Comparison of ENCODE assay signal across 8 cellular contexts in the genomic region with DNA sequence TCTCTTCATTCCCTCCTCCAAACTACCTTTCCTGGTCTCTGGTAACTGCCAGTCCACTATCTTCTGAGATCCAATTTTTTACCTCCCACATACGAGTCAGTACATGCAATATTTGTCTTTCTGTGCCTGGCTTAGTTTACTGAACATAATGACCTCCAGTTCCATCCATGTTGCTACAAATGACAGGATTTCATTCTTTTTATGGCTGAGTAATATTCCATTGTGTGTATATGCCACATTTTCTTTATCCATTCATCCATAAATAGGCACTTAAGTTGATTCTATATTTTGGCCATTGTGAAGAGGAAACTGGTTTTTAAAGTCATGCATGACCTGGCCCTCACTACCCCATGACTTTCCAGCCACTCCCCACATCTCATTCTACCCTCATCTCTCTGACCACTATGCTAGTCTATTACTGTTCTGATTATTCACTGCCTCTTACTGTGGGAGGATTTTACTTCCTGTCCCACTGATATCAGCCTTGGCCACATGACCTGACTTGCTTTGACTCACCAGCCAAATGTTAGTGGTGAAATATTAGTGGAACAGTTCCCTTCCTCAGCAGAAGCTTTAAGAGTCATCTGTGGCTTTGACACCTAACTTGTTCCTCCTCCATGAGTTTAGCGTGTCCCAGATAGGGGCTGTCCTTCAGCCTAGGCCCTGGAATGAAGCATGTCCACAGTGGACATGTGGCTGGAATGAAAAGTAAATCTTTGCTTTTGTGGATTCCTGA. TPM values are rescaled to one million over a fixed set of nuclear protein-coding genes. Genes with fewer than 3 reads are reported as not detected.
DNase-seq lines count a peak whose midpoint lies in the region; ATAC-seq and TF ChIP-seq lines count a peak whose summit lies in the region.

No MANE protein-coding gene starts in this region.

- H3K4me1 Mint-ChIP-seq in CD4-positive, alpha-beta memory T cell, result peaks cover 21 to 52% (median 39%) of the 10 kb centered on the region in 4 donors
- H3K4me1 Mint-ChIP-seq in activated CD4-positive, alpha-beta memory T cell treated with anti-CD3 and anti-CD28 coated beads, Interleukin-2, amount 10 ng/mL, durations not matched to agents 7 days and 5 days, result peaks cover 40% of the 10 kb centered on the region

- H3K4me3 Mint-ChIP-seq in CD4-positive, alpha-beta memory T cell, result peak overlapping the region in 2 of 8 donors; percentile 2 to 13
- no peak overlapping the region for H3K4me3 Mint-ChIP-seq in activated CD4-positive, alpha-beta memory T cell treated with anti-CD3 and anti-CD28 coated beads, Interleukin-2, amount 10 ng/mL, durations not matched to agents 7 days and 5 days

- no peaks in the 10 kb centered on the region for H3K79me2 ChIP-seq in smooth muscle cell (ENCODE audit: low read depth)

- ATAC-seq in HG03196 (IDR thresholded peaks at IDR 0.05; ENCODE audit: unreplicated experiment) (peak; percentile 81), left lobe of liver (peak; percentile 44)

- no peak overlapping the region for H3K4me3 ChIP-seq in CD4-positive, alpha-beta memory T cell (ENCODE audit: low read length in 2 of 2)
- H3K4me3 ChIP-seq in smooth muscle cell, result no peak overlapping the region
- H3K4me3 ChIP-seq in SJCRH30, result no peak overlapping the region

- no peaks in the 10 kb centered on the region for H3K27me3 ChIP-seq in CD4-positive, alpha-beta memory T cell (ENCODE audit: insufficient read depth, low read length)
- H3K27me3 ChIP-seq in smooth muscle cell (ENCODE audit: low read depth) (no peaks in the 10 kb centered on the region), SJCRH30 (no peaks in the 10 kb centered on the region)

- intact Hi-C loops in CD4-positive, alpha-beta memory T cell (cut with micrococcal nuclease), result no loop called here

- no peak overlapping the region for H2AFZ ChIP-seq in smooth muscle cell (ENCODE audit: low read depth)

- 50% methylated on average over 2 of the region's 2 CpGs for WGBS in smooth muscle cell (ENCODE audit: low lambda C conversion rate)

- H3K27ac Mint-ChIP-seq in CD4-positive, alpha-beta memory T cell, result peak overlapping the region in 6 of 7 donors; percentile 13 to 71 (median 52)
- H3K27ac Mint-ChIP-seq in activated CD4-positive, alpha-beta memory T cell treated with anti-CD3 and anti-CD28 coated beads, Interleukin-2, amount 10 ng/mL, durations not matched to agents 7 days and 5 days, result peak overlapping the region; percentile 19

- H3K27ac ChIP-seq in CD4-positive, alpha-beta memory T cell (ENCODE audit: low read depth, low read length), result no peak overlapping the region
- H3K27ac ChIP-seq in smooth muscle cell (ENCODE audit: low read depth) (no peak overlapping the region), SJCRH30 (no peak overlapping the region)

- no peaks in the 10 kb centered on the region for H3K27me3 Mint-ChIP-seq in CD4-positive, alpha-beta memory T cell
- H3K27me3 Mint-ChIP-seq in activated CD4-positive, alpha-beta memory T cell treated with anti-CD3 and anti-CD28 coated beads, Interleukin-2, amount 10 ng/mL, durations not matched to agents 7 days and 5 days, result no peaks in the 10 kb centered on the region

- H3F3A ChIP-seq in smooth muscle cell (ENCODE audit: low read depth), result no peaks in the 10 kb centered on the region

- no peaks in the 10 kb centered on the region for H3K9me3 ChIP-seq in CD4-positive, alpha-beta memory T cell (ENCODE audit: control insufficient read depth in 1 of 2, low read length in 2 of 2)
- H3K9me3 ChIP-seq in smooth muscle cell (replicated peaks; ENCODE audit: low read depth) (no peaks in the 10 kb centered on the region), SJCRH30 (replicated peaks) (no peaks in the 10 kb centered on the region)

- no peak overlapping the region for H3K4me2 ChIP-seq in smooth muscle cell

- TF ChIP-seq CTCF in smooth muscle cell (IDR thresholded peaks at IDR 0.05; ENCODE audit: borderline replicate concordance, insufficient read depth, poor library complexity, severe bottlenecking), result no peak

- peaks cover 0 to 3% (median 0%) of the 10 kb centered on the region in 8 donors for H3K9me3 Mint-ChIP-seq in CD4-positive, alpha-beta memory T cell
- H3K9me3 Mint-ChIP-seq in activated CD4-positive, alpha-beta memory T cell treated with anti-CD3 and anti-CD28 coated beads, Interleukin-2, amount 10 ng/mL, durations not matched to agents 7 days and 5 days, result peaks cover 5% of the 10 kb centered on the region

- CTCF ChIA-PET in CD4-positive, alpha-beta memory T cell (lab: Charles Lee; ENCODE audit: partially characterized antibody), result no interaction called here
- CTCF ChIA-PET in activated CD4-positive, alpha-beta memory T cell treated with anti-CD3 and anti-CD28 coated beads, Interleukin-2, amount 10 ng/mL, durations not matched to agents 7 days and 5 days (lab: Charles Lee), result no interaction called here

- peaks cover 52% of the 10 kb centered on the region for H3K4me1 ChIP-seq in CD4-positive, alpha-beta memory T cell (ENCODE audit: insufficient read depth, low read length)
- H3K4me1 ChIP-seq in smooth muscle cell (ENCODE audit: low read depth) (no peaks in the 10 kb centered on the region), SJCRH30 (peaks cover 8% of the 10 kb centered on the region; the same call in 1 of the 2 replicates)

- peaks cover 9 to 13% of the 10 kb centered on the region in 2 donors for H3K36me3 Mint-ChIP-seq in CD4-positive, alpha-beta memory T cell
- H3K36me3 Mint-ChIP-seq in activated CD4-positive, alpha-beta memory T cell treated with anti-CD3 and anti-CD28 coated beads, Interleukin-2, amount 10 ng/mL, durations not matched to agents 7 days and 5 days (ENCODE audit: low read depth), result peaks cover 19% of the 10 kb centered on the region

- H4K20me1 ChIP-seq in smooth muscle cell (ENCODE audit: low read depth), result no peaks in the 10 kb centered on the region

- no peak for DNase-seq in CD4-positive, alpha-beta memory T cell
- DNase-seq in GM19240 (ENCODE audit: insufficient read length, low spot score) (peak; percentile 43), left lobe of liver (ENCODE audit: low spot score) (no peak), NCI-H1436 treated with DMSO at 0.1 percent for 48 hours (lab: John Stamatoyannopoulos, UW) (no peak), smooth muscle cell (lab: John Stamatoyannopoulos, UW; ENCODE audit: unreplicated experiment) (no peak), SJCRH30 (no peak)
- DNase-seq in activated CD4-positive, alpha-beta memory T cell treated with anti-CD3 and anti-CD28 coated beads, Interleukin-2, amount 10 ng/mL, durations not matched to agents 7 days and 5 days, result peak; percentile 41

- no peak overlapping the region for H3K9ac ChIP-seq in smooth muscle cell (ENCODE audit: low read depth)

- H3K36me3 ChIP-seq in CD4-positive, alpha-beta memory T cell (ENCODE audit: insufficient read depth, low read length), result no peaks in the 10 kb centered on the region
- H3K36me3 ChIP-seq in smooth muscle cell (ENCODE audit: low read depth) (no peaks in the 10 kb centered on the region), SJCRH30 (no peaks in the 10 kb centered on the region)

- POLR2A ChIA-PET in CD4-positive, alpha-beta memory T cell (lab: Charles Lee; ENCODE audit: partially characterized antibody), result no interaction called here
- POLR2A ChIA-PET in activated CD4-positive, alpha-beta memory T cell treated with anti-CD3 and anti-CD28 coated beads, Interleukin-2, amount 10 ng/mL, durations not matched to agents 7 days and 5 days (lab: Charles Lee), result interaction anchor here (1.2 kb wide), 1 partner anchor 51 kb away, joined by 3 read pairs; no protein-coding TSS in a partner anchor

RNA-seq across cellular contexts. Expression of a gene that starts 52.2 kb away (rescaled TPM):
- total RNA-seq in CD4-positive, alpha-beta memory T cell, result 10 to 100 TPM; 27.4 to 29.8 TPM
- polyA plus RNA-seq in CD4-positive, alpha-beta memory T cell, result 10 to 100 TPM; 18.0 to 26.8 TPM
- 10 to 100 TPM; 22.2 to 24.0 TPM for total RNA-seq in activated CD4-positive, alpha-beta memory T cell treated with anti-CD3 and anti-CD28 coated beads, Interleukin-2, amount 10 ng/mL, durations not matched to agents 7 days and 5 days
- 20.9 TPM for total RNA-seq in left lobe of liver
- total RNA-seq in smooth muscle cell, result 70.3 and 76.7 TPM in 2 replicates
- 50.6 and 67.0 TPM in 2 replicates for polyA plus RNA-seq in smooth muscle cell
- 21.6 and 22.2 TPM in 2 replicates for total RNA-seq in SJCRH30 (2014; rRNA removed; shearing (Covaris generic))

Comparison
In these comparisons a context has a peak if more than half of its experiments do, and no peak if none do; other contexts are left out.
1. DNase-seq: peak in GM19240 (single experiment) and activated CD4-positive, alpha-beta memory T cell treated with anti-CD3 and anti-CD28 coated beads, Interleukin-2, amount 10 ng/mL, durations not matched to agents 7 days and 5 days (single experiment); none in CD4-positive, alpha-beta memory T cell (0 of 5), left lobe of liver (single experiment), NCI-H1436 treated with DMSO at 0.1 percent for 48 hours (single experiment), smooth muscle cell (single experiment) and SJCRH30 (0 of 2).